In the genomic region with DNA sequence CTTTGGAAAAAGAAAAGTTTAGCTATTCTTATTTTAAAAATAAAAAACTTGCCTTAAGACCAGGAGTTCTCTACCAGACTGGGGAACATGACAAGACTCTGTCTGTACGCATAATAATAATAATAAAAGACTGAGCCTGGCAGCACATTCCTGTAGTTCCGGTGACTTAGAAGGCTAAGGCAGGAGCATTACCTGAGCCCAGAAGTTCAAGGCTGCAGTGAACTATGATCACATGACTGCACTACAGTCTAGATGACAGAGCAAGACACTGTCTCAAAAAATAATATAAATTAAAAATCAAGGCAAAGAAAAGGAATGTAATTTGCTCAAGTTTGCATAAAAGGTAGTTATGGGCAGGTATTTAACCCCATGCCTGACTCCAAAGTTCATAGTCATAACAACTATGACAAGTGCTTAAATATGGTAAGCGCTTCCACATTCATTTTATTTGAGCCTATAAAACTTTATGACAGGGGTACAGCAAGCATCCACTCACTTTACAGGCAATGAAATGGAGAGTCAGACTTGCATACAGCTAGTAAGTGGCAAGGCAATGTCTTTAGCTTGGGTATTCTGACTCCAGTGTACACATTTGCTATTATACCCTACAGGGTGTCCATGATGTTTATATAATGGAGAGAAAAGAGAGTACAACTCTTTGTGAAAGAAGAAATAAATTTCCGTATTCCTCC, we compare ENCODE assay signal across 23 cellular contexts.
"Had no signal": no experiment of that assay in that cellular context is flagged by ENCODE, and none has a peak within 500 bp of the region (broad histone marks: within the 10 kb centered on the region; RNA-seq: fewer than 3 reads in every experiment).

No MANE protein-coding gene starts in this region.

- H3K9ac ChIP-seq: KMS-11 had no signal

- H3K4me2 ChIP-seq: KMS-11 had no signal

- FAIRE-seq: HepG2 had no signal

- ATAC-seq: HepG2, Panc1, Right ventricle myocardium inferior had no signal

- H3K27me3 ChIP-seq: SJSA1 had no signal

- H3K9me3 ChIP-seq: SJSA1 had no signal

- H3K27ac ChIP-seq: KMS-11, SJSA1, SK-N-MC had no signal

- H3K4me3 ChIP-seq: SJSA1, SK-N-MC had no signal

- H3K36me3 ChIP-seq: SJSA1 had no signal

- H3K4me1 ChIP-seq: SJSA1 had no signal

- DNase-seq: IMR-90, Kasumi-1, MV-4-11, NCI-H1048, NCI-H1105, NCI-H1417, NCI-H1436 treated with DMSO at 0.1 percent for 48 hours, NCI-H1694, NCI-H187 treated with DMSO at 0.1 percent for 48 hours, NCI-H2029 treated with DMSO at 0.1 percent for 48 hours, NCI-H2171 treated with DMSO at 0.1 percent for 48 hours, NCI-H345, NCI-H446 treated with DMSO at 0.1 percent for 48 hours, NCI-H510A treated with DMSO at 0.1 percent for 48 hours, NCI-H69, NCI-H774, SIG-M5 had no signal
